In the genomic region with DNA sequence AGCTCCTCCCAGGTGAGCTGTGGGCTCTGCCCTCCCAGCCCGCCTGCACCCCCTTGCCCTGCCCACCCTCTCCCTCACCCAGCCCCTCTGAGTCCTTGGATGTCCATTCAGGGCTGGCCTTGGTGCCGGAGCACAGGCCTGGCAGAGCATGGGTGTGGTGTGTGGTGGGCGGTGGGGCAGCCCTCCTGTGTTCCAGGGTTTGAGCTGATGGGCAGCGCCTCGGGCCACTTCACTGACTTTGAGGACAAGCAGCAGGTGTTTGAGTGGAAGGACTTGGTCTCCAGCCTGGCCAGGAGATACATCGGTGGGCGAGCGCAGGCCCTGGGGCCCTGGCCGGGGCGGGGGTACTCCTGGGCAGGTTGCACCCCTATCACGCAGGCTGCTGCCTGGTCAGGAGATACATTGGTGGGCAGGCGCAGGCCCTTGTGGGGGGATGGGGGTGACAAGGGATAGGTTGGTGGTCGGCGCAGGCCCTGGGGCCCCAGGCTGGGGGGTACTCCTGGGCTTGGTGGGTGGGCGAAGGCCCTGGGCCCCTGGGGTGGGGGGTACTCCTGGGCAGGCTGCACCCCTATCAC, we compare ENCODE assay signal across 26 cellular contexts. TPM values are rescaled to one million over a fixed set of nuclear protein-coding genes. Genes with fewer than 3 reads are reported as not detected.
"Had no signal": no experiment of that assay in that cellular context is flagged by ENCODE, and none has a peak within 500 bp of the region (broad histone marks: within the 10 kb centered on the region; RNA-seq: fewer than 3 reads in every experiment).

No MANE protein-coding gene starts in this region.

- H3K27ac ChIP-seq: heart left ventricle, left lung, lower lobe of right lung, neutrophil, parathyroid adenoma, psoas muscle, sigmoid colon, tibial nerve, vagina had no signal

- H3K79me2 ChIP-seq: parathyroid adenoma had no signal

- H3K9me3 ChIP-seq: heart left ventricle, left lung, lower lobe of right lung, mucosa of descending colon, neutrophil, psoas muscle, sigmoid colon, tibial nerve, vagina had no signal

- H3K9ac ChIP-seq: parathyroid adenoma had no signal

- H2AFZ ChIP-seq: parathyroid adenoma had no signal

- ATAC-seq: heart left ventricle; left colon; left lung; lower lobe of right lung; mucosa of descending colon; naive thymus-derived CD4-positive, alpha-beta T cell; natural killer cell treated with Interleukin-12 subunit alpha and Interleukin-12 subunit beta and Interleukin-15 and Interleukin-18, amount 100 ng/mL, for 72 hours; psoas muscle; stimulated activated naive B cell treated with anti-CD40 and anti-IgM and Interleukin-4, amounts not matched to agents 10 μg/mL and 1 μg/mL and 100 μg/mL, for 72 hours had no signal

- H3K4me3 ChIP-seq: heart left ventricle, left lung, lower lobe of right lung, mucosa of descending colon, psoas muscle, sigmoid colon, tibial nerve, vagina had no signal

- H3K36me3 ChIP-seq: heart left ventricle, left lung, lower lobe of right lung, neutrophil, sigmoid colon, vagina had no signal

- DNase-seq: glutamatergic neuron; heart left ventricle; hypothalamus; islet precursor cell; lower lobe of right lung; mammary epithelial cell; mesendoderm; mucosa of descending colon; naive thymus-derived CD4-positive, alpha-beta T cell; occipital lobe; psoas muscle; sigmoid colon; small intestine; stimulated activated CD4-positive, alpha-beta T cell treated with anti-CD3 and anti-CD28 coated beads, Interleukin-1b, Interleukin-23, amount 100 ng/mL, for 48 hours; stimulated activated CD4-positive, alpha-beta T cell treated with anti-CD3 and anti-CD28 coated beads, Interleukin-2, amount 100 ng/mL, for 48 hours; stimulated activated CD4-positive, alpha-beta T cell treated with anti-CD3 and anti-CD28 coated beads, Interleukin-4, amount 100 ng/mL, for 4 hours; stimulated activated CD8-positive, alpha-beta memory T cell treated with anti-CD3 and anti-CD28 coated beads, Interleukin-4, amount 100 ng/mL, for 48 hours; stimulated activated naive B cell treated with anti-CD40 and anti-IgM and Interleukin-4, amounts not matched to agents 10 μg/mL and 1 μg/mL and 100 μg/mL, for 72 hours; substantia nigra had no signal

RNA-seq across cellular contexts. Expression of gene SLC26A1, which starts 7.6 kb away (rescaled TPM):
- total RNA-seq: mammary epithelial cell, sigmoid colon had no signal
- polyA plus RNA-seq: mammary epithelial cell had no signal
